In the genomic region with DNA sequence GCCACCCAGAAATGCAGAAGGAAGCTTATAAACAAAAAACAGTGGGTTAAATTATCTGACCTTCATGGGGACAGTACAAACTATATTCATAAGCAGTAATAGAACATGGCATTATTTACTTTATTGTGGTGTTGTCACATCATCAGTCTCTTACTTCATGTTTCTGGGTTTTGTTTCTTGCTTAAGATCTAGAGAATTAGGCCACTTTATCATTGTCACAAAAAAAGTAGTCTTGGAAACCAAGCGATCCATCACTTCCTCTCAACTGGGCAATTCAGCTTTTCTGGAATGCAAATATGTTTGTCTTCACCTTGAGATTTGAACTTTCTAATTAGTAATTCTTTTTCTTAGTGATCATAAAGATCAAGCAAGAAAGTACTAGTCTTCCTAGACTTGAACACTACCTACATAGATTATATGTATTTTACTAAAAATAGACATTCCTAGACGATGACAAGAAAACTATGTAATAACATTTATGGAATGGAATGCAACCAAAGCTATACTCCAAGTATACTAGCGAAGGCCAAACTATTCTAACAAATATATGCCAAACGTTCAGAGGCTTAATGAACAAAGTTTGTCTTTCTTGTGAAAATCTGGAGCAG, we compare ENCODE assay signal across 1 cellular context.
TF ChIP-seq lines count a peak whose summit lies in the region.

No MANE protein-coding gene starts in this region.

TF ChIP-seq in HepG2, 621 proteins besides CTCF, POLR2A, EP300 and RAD21:
- no peak for TF ChIP-seq ZNF558 (CRISPR knock-in tag; IDR thresholded peaks at IDR 0.05; ENCODE audit: borderline replicate concordance)
- TF ChIP-seq THAP7 (CRISPR knock-in tag; IDR thresholded peaks at IDR 0.05), result no peak
- no peak for TF ChIP-seq ZNF850 (CRISPR knock-in tag; conservative IDR thresholded peaks at IDR 0.05)
- TF ChIP-seq MEIS1 (CRISPR knock-in tag; IDR thresholded peaks at IDR 0.05; ENCODE audit: borderline replicate concordance), result no peak
- TF ChIP-seq MAFK (conservative IDR thresholded peaks at IDR 0.05 in 1 of 2, IDR thresholded peaks at IDR 0.05 in 1 of 2; ENCODE audit: low read length in 2 of 2), result no peak
- TF ChIP-seq ZNF224 (CRISPR knock-in tag; IDR thresholded peaks at IDR 0.05), result no peak
- TF ChIP-seq SNAPC5 (CRISPR knock-in tag; IDR thresholded peaks at IDR 0.05; ENCODE audit: borderline replicate concordance), result no peak
- no peak for TF ChIP-seq TEAD2 (CRISPR knock-in tag; IDR thresholded peaks at IDR 0.05)
- TF ChIP-seq U2AF2 (IDR thresholded peaks at IDR 0.05; ENCODE audit: low read depth, low read length), result no peak
- TF ChIP-seq NKX3-1 (CRISPR knock-in tag; IDR thresholded peaks at IDR 0.05), result no peak
- no peak for TF ChIP-seq RORA (CRISPR knock-in tag; IDR thresholded peaks at IDR 0.05)
- no peak for TF ChIP-seq MAFF (IDR thresholded peaks at IDR 0.05; ENCODE audit: low read depth, low read length)
- TF ChIP-seq RBM22 (optimal IDR thresholded peaks at IDR 0.05; ENCODE audit: low read length), result no peak
- no peak for TF ChIP-seq DDIT3 (CRISPR knock-in tag; IDR thresholded peaks at IDR 0.05)
- no peak for TF ChIP-seq ZNF253 (CRISPR knock-in tag; IDR thresholded peaks at IDR 0.05; ENCODE audit: borderline replicate concordance)
- TF ChIP-seq ONECUT2 (CRISPR knock-in tag; IDR thresholded peaks at IDR 0.05), result no peak
- TF ChIP-seq SMAD9 (CRISPR knock-in tag; IDR thresholded peaks at IDR 0.05), result no peak
